Comparison of ENCODE assay signal across 14 cellular contexts in the genomic region with DNA sequence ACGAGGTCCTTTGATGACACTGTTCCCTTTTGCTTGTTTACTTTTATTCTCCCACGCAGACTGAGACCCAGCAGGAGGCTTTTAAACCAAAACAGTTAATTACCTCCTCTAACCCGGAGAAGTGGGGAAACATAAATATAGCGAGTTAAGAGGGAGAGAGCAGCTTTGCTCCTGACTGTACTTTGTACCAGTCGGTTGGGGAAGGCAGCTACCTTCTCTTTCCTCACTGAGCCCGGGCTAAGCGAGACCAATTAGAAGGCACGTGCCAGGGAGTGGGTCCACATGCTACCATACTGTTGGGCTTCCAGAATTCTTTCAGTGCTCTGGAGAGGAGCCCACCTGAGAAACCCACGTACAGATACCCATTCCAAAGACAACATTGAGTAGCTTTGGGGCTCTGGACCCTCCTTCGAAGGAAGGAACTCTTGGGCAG.
"Had no signal": no experiment of that assay in that cellular context is flagged by ENCODE, and none has a peak within 500 bp of the region (broad histone marks: within the 10 kb centered on the region; RNA-seq: fewer than 3 reads in every experiment).

No MANE protein-coding gene starts in this region.

- H3K4me3 ChIP-seq: cardiac muscle cell, coronary artery, heart left ventricle, skin epidermis, tibial artery, vagina had no signal

- H3K36me3 ChIP-seq: cardiac muscle cell, heart left ventricle, tibial artery, vagina had no signal

- H3K27ac ChIP-seq: cardiac muscle cell, coronary artery, heart left ventricle, skin epidermis, tibial artery, vagina had no signal

- H3K27me3 ChIP-seq: cardiac muscle cell, heart left ventricle, tibial artery, vagina had no signal

- DNase-seq: activated B cell treated with CpG ODN at 0.5 μM for 24 hours; activated CD4-positive, alpha-beta T cell treated with anti-CD3 and anti-CD28 coated beads, Interleukin-2, amount 10 ng/mL, durations not matched to agents 24 days and 14 days; activated CD8-positive, alpha-beta memory T cell treated with anti-CD3 and anti-CD28 coated beads for 24 hours; activated naive CD4-positive, alpha-beta T cell treated with anti-CD3 and anti-CD28 coated beads for 36 hours; effector CD8-positive, alpha-beta T cell; heart left ventricle; left colon; naive thymus-derived CD4-positive, alpha-beta T cell; posterior cingulate gyrus; tibial artery had no signal

- H3K4me1 ChIP-seq: tibial artery, vagina had no signal

- ATAC-seq: heart left ventricle; left colon; naive thymus-derived CD4-positive, alpha-beta T cell had no signal

- H3K9me3 ChIP-seq: heart left ventricle, tibial artery, vagina had no signal
